16 cellular contexts compared by ENCODE assay signal in genomic region chr22:23213581-23214341, GRCh38. TPM values are rescaled to one million over a fixed set of nuclear protein-coding genes. Genes with fewer than 3 reads are reported as not detected.
DNase-seq lines count a peak whose midpoint lies in the region; ATAC-seq and TF ChIP-seq lines count a peak whose summit lies in the region.
"Had no signal": no experiment of that assay in that cellular context is flagged by ENCODE, and none has a peak within 500 bp of the region (broad histone marks: within the 10 kb centered on the region; RNA-seq: fewer than 3 reads in every experiment).

No MANE protein-coding gene starts in this region.

- TF ChIP-seq CTCF in natural killer cell (IDR thresholded peaks at IDR 0.05): no peak

- peak overlapping the region; percentile 31 for H3K27ac Mint-ChIP-seq in T-helper 1 cell treated with Interleukin-12 subunit alpha and Interleukin-12 subunit beta and Interleukin-4 antibody, amounts not matched to agents 30 μg/mL and 1 μg/mL, for 36 hours
- H3K27ac Mint-ChIP-seq in activated naive CD8-positive, alpha-beta T cell treated with anti-CD3 and anti-CD28 coated beads, Interleukin-2, amount 50 U/mL, for 24 hours: peak overlapping the region; percentile 59
- H3K27ac Mint-ChIP-seq in natural killer cell: peak overlapping the region; percentile 9 to 12
- H3K27ac Mint-ChIP-seq: stimulated activated memory B cell treated with anti-CD40 and anti-IgM and Interleukin-4, amounts not matched to agents 10 μg/mL and 1 μg/mL and 100 μg/mL, for 72 hours had no signal

- DNase-seq in T-helper 1 cell (no peak), natural killer cell (no peak), DMS153 (lab: John Stamatoyannopoulos, UW) (no peak)
- DNase-seq in activated naive CD8-positive, alpha-beta T cell treated with anti-CD3 and anti-CD28 coated beads, Interleukin-2, amount 50 U/mL, for 24 hours: no peak
- no peak for DNase-seq in effector CD4-positive, alpha-beta T cell
- DNase-seq: activated CD4-positive, CD25-positive, alpha-beta regulatory T cell treated with anti-CD3 and anti-CD28 coated beads, Interleukin-2, amount 50 U/mL, for 72 hours; CD8-positive, alpha-beta T cell; cortex of kidney; NCI-H2029; NCI-H524 treated with DMSO at 0.1 percent for 48 hours; upper lobe of left lung had no signal

- H3K4me1 Mint-ChIP-seq in T-helper 1 cell treated with Interleukin-12 subunit alpha and Interleukin-12 subunit beta and Interleukin-4 antibody, amounts not matched to agents 30 μg/mL and 1 μg/mL, for 36 hours (ENCODE audit: low read depth): peaks cover 50% of the 10 kb centered on the region
- H3K4me1 Mint-ChIP-seq in activated naive CD8-positive, alpha-beta T cell treated with anti-CD3 and anti-CD28 coated beads, Interleukin-2, amount 50 U/mL, for 24 hours: peaks cover 72% of the 10 kb centered on the region
- peaks cover 69 to 80% of the 10 kb centered on the region in 2 donors for H3K4me1 Mint-ChIP-seq in natural killer cell

- H3K9me3 ChIP-seq in KOPT-K1 (ENCODE audit: insufficient read depth, low read length, poor library complexity, severe bottlenecking): no peaks in the 10 kb centered on the region
- H3K9me3 ChIP-seq: pancreas, upper lobe of left lung had no signal

- no peak overlapping the region for H3K4me3 Mint-ChIP-seq in T-helper 1 cell treated with Interleukin-12 subunit alpha and Interleukin-12 subunit beta and Interleukin-4 antibody, amounts not matched to agents 30 μg/mL and 1 μg/mL, for 36 hours
- H3K4me3 Mint-ChIP-seq in activated naive CD8-positive, alpha-beta T cell treated with anti-CD3 and anti-CD28 coated beads, Interleukin-2, amount 50 U/mL, for 24 hours: no peak overlapping the region
- H3K4me3 Mint-ChIP-seq in natural killer cell: no peak overlapping the region
- H3K4me3 Mint-ChIP-seq: CD8-positive, alpha-beta T cell; stimulated activated memory B cell treated with anti-CD40 and anti-IgM and Interleukin-4, amounts not matched to agents 10 μg/mL and 1 μg/mL and 100 μg/mL, for 72 hours had no signal

- H3K36me3 ChIP-seq in KOPT-K1 (ENCODE audit: insufficient read depth, low read length): no peaks in the 10 kb centered on the region
- H3K36me3 ChIP-seq: pancreas, upper lobe of left lung had no signal

- intact Hi-C loops in natural killer cell (cut with micrococcal nuclease): no loop called here

- no peak for ATAC-seq in activated naive CD8-positive, alpha-beta T cell treated with anti-CD3 and anti-CD28 coated beads, Interleukin-2, amount 50 U/mL, for 24 hours
- ATAC-seq in natural killer cell (no peak), HG03457 (IDR thresholded peaks at IDR 0.05; ENCODE audit: unreplicated experiment) (no peak)
- ATAC-seq: CD8-positive, alpha-beta T cell; pancreas; stimulated activated memory B cell treated with anti-CD40 and anti-IgM and Interleukin-4, amounts not matched to agents 10 μg/mL and 1 μg/mL and 100 μg/mL, for 72 hours had no signal

- H3K27me3 Mint-ChIP-seq in T-helper 1 cell treated with Interleukin-12 subunit alpha and Interleukin-12 subunit beta and Interleukin-4 antibody, amounts not matched to agents 30 μg/mL and 1 μg/mL, for 36 hours (ENCODE audit: low read depth): no peaks in the 10 kb centered on the region
- H3K27me3 Mint-ChIP-seq in activated naive CD8-positive, alpha-beta T cell treated with anti-CD3 and anti-CD28 coated beads, Interleukin-2, amount 50 U/mL, for 24 hours: no peaks in the 10 kb centered on the region
- no peaks in the 10 kb centered on the region for H3K27me3 Mint-ChIP-seq in natural killer cell (ENCODE audit: low read depth in 2 of 2)
- H3K27me3 Mint-ChIP-seq: stimulated activated memory B cell treated with anti-CD40 and anti-IgM and Interleukin-4, amounts not matched to agents 10 μg/mL and 1 μg/mL and 100 μg/mL, for 72 hours had no signal

- peak overlapping the region; percentile 99 for H3K27ac ChIP-seq in KOPT-K1 (ENCODE audit: low read depth, low read length, poor library complexity, severe bottlenecking)
- H3K27ac ChIP-seq: pancreas, upper lobe of left lung had no signal

- H3K9me3 Mint-ChIP-seq in T-helper 1 cell treated with Interleukin-12 subunit alpha and Interleukin-12 subunit beta and Interleukin-4 antibody, amounts not matched to agents 30 μg/mL and 1 μg/mL, for 36 hours: no peaks in the 10 kb centered on the region
- H3K9me3 Mint-ChIP-seq in activated naive CD8-positive, alpha-beta T cell treated with anti-CD3 and anti-CD28 coated beads, Interleukin-2, amount 50 U/mL, for 24 hours: no peaks in the 10 kb centered on the region
- no peaks in the 10 kb centered on the region for H3K9me3 Mint-ChIP-seq in natural killer cell
- H3K9me3 Mint-ChIP-seq: CD8-positive, alpha-beta T cell; stimulated activated memory B cell treated with anti-CD40 and anti-IgM and Interleukin-4, amounts not matched to agents 10 μg/mL and 1 μg/mL and 100 μg/mL, for 72 hours had no signal

- H3K36me3 Mint-ChIP-seq in T-helper 1 cell treated with Interleukin-12 subunit alpha and Interleukin-12 subunit beta and Interleukin-4 antibody, amounts not matched to agents 30 μg/mL and 1 μg/mL, for 36 hours (ENCODE audit: low read depth): peaks cover 11% of the 10 kb centered on the region
- H3K36me3 Mint-ChIP-seq in activated naive CD8-positive, alpha-beta T cell treated with anti-CD3 and anti-CD28 coated beads, Interleukin-2, amount 50 U/mL, for 24 hours (ENCODE audit: low read depth): peaks cover 2% of the 10 kb centered on the region
- H3K36me3 Mint-ChIP-seq in natural killer cell: no peaks in the 10 kb centered on the region
- H3K36me3 Mint-ChIP-seq: stimulated activated memory B cell treated with anti-CD40 and anti-IgM and Interleukin-4, amounts not matched to agents 10 μg/mL and 1 μg/mL and 100 μg/mL, for 72 hours had no signal

RNA-seq across cellular contexts. Expression of gene BCR, which starts 33.5 kb away (rescaled TPM):
- 100 to 1,000 TPM; 166 to 186 (median 167) TPM for total RNA-seq in natural killer cell
